In the genomic region with DNA sequence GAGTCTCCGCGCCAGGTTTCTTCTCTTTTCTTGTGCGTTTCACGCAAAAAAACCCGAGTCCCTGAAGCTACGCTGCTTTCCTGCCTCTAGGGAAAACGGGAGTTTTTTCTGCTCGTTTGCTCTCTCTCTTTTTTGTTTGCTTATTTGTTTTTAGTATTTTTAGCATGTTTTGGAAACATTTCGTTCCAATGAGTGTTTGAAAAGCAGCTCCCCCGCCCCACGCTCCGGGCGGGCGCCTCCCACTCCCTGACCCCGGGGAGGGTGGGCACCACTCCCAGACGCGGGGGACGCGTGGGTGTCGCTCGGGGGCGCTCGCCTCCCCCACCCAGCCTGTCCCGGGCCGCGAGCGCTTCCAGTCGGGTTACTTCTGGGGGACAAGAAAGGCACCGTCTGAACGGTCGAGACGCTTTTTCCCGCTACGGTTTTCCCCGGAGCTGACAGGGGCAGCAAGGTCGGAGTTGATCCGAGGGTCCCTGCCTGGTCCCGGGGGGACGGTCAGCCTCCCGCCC, we compare ENCODE assay signal across 8 cellular contexts. TPM values are rescaled to one million over a fixed set of nuclear protein-coding genes. Genes with fewer than 3 reads are reported as not detected.
DNase-seq lines count a peak whose midpoint lies in the region; ATAC-seq and TF ChIP-seq lines count a peak whose summit lies in the region.

No MANE protein-coding gene starts in this region.

- H3K9me3 ChIP-seq in body of pancreas, result no peaks in the 10 kb centered on the region

- peak; percentile 6 for DNase-seq in stimulated activated CD4-positive, alpha-beta T cell treated with anti-CD3 and anti-CD28 coated beads, Interleukin-12 subunit alpha, Interleukin-12 subunit beta, amount 100 ng/mL, for 4 hours
- no peak for DNase-seq in stimulated activated CD4-positive, alpha-beta T cell treated with anti-CD3 and anti-CD28 coated beads, Interleukin-4, amount 100 ng/mL, for 24 hours
- DNase-seq in body of pancreas (peak in 3 of 4 donors; percentile 12 to 19 (median 18)), kidney epithelial cell (ENCODE audit: low read depth) (no peak), NCI-H510A (lab: John Stamatoyannopoulos, UW) (no peak), T1000 (lab: John Stamatoyannopoulos, UW) (no peak)

- ATAC-seq in body of pancreas (peak; percentile 28), HG03439 (IDR thresholded peaks at IDR 0.05; ENCODE audit: unreplicated experiment) (no peak)
- peak; percentile 25 for ATAC-seq in stimulated activated memory B cell treated with anti-CD40 and anti-IgM and Interleukin-4, amounts not matched to agents 10 μg/mL and 1 μg/mL and 100 μg/mL, for 72 hours

- peak overlapping the region in 1 of 4 donors; percentile 33 for H3K27ac ChIP-seq in body of pancreas

- H3K36me3 Mint-ChIP-seq in stimulated activated memory B cell treated with anti-CD40 and anti-IgM and Interleukin-4, amounts not matched to agents 10 μg/mL and 1 μg/mL and 100 μg/mL, for 72 hours, result no peaks in the 10 kb centered on the region

- H3K9me3 Mint-ChIP-seq in stimulated activated memory B cell treated with anti-CD40 and anti-IgM and Interleukin-4, amounts not matched to agents 10 μg/mL and 1 μg/mL and 100 μg/mL, for 72 hours, result no peaks in the 10 kb centered on the region

- peaks cover 54% of the 10 kb centered on the region for H3K27me3 Mint-ChIP-seq in stimulated activated memory B cell treated with anti-CD40 and anti-IgM and Interleukin-4, amounts not matched to agents 10 μg/mL and 1 μg/mL and 100 μg/mL, for 72 hours

- no peaks in the 10 kb centered on the region for H3K36me3 ChIP-seq in body of pancreas (replicated peaks in 1 of 2; ENCODE audit: insufficient read depth in 1 of 2, low read depth in 2 of 2)
- H3K36me3 ChIP-seq in kidney epithelial cell (ENCODE audit: control insufficient read depth, insufficient read depth, low read length), result no peaks in the 10 kb centered on the region

- H3K27ac Mint-ChIP-seq in stimulated activated memory B cell treated with anti-CD40 and anti-IgM and Interleukin-4, amounts not matched to agents 10 μg/mL and 1 μg/mL and 100 μg/mL, for 72 hours, result no peak overlapping the region

- intact Hi-C loops in body of pancreas (cut with DNase I), result no loop called here

- 2 to 5% methylated on average over 15 to 40 of the region's 40 CpGs for WGBS in body of pancreas, 2 donors

- TF ChIP-seq POLR2A in body of pancreas (IDR thresholded peaks at IDR 0.05), result no peak

- H3K27me3 ChIP-seq in body of pancreas, result peaks cover 0 to 12% of the 10 kb centered on the region in 2 donors
- peaks cover 5% of the 10 kb centered on the region for H3K27me3 ChIP-seq in kidney epithelial cell (ENCODE audit: control insufficient read depth, insufficient read depth, low read length)

- TF ChIP-seq CTCF in body of pancreas (IDR thresholded peaks at IDR 0.05), result no peak
- no peak for TF ChIP-seq CTCF in kidney epithelial cell (IDR thresholded peaks at IDR 0.05; ENCODE audit: insufficient read depth, low read length, poor library complexity, severe bottlenecking)

- H3K4me3 ChIP-seq in body of pancreas, result peak overlapping the region in 1 of 2 donors; percentile 20
- peak overlapping the region; percentile 50 for H3K4me3 ChIP-seq in kidney epithelial cell (ENCODE audit: low read depth, low read length)

- peaks cover 10% of the 10 kb centered on the region for H3K4me1 Mint-ChIP-seq in stimulated activated memory B cell treated with anti-CD40 and anti-IgM and Interleukin-4, amounts not matched to agents 10 μg/mL and 1 μg/mL and 100 μg/mL, for 72 hours

- peak overlapping the region; percentile 48 for H3K4me3 Mint-ChIP-seq in stimulated activated memory B cell treated with anti-CD40 and anti-IgM and Interleukin-4, amounts not matched to agents 10 μg/mL and 1 μg/mL and 100 μg/mL, for 72 hours

- H3K4me1 ChIP-seq in body of pancreas, result peaks cover 24% of the 10 kb centered on the region

RNA-seq across cellular contexts. Expression of gene EFHD1, which starts 0.4 kb away (rescaled TPM):
- total RNA-seq in body of pancreas (1 to 10 TPM; 4.0 to 4.4 TPM), kidney epithelial cell (3.6 and 6.5 TPM in 2 replicates)

Comparison
In these comparisons a context has a peak if more than half of its experiments do, and no peak if none do; other contexts are left out.
1. DNase-seq: peak in stimulated activated CD4-positive, alpha-beta T cell treated with anti-CD3 and anti-CD28 coated beads, Interleukin-12 subunit alpha, Interleukin-12 subunit beta, amount 100 ng/mL, for 4 hours (single experiment) and body of pancreas (3 of 4); none in stimulated activated CD4-positive, alpha-beta T cell treated with anti-CD3 and anti-CD28 coated beads, Interleukin-4, amount 100 ng/mL, for 24 hours (single experiment), kidney epithelial cell (single experiment), NCI-H510A (single experiment) and T1000 (single experiment).